Comparison of ENCODE assay signal across 16 cellular contexts in genomic region chr3:186902713-186903112, GRCh38. TPM values are rescaled to one million over a fixed set of nuclear protein-coding genes. Genes with fewer than 3 reads are reported as not detected.
DNase-seq lines count a peak whose midpoint lies in the region; ATAC-seq and TF ChIP-seq lines count a peak whose summit lies in the region.
"Had no signal": no experiment of that assay in that cellular context is flagged by ENCODE, and none has a peak within 500 bp of the region (broad histone marks: within the 10 kb centered on the region; RNA-seq: fewer than 3 reads in every experiment).

No MANE protein-coding gene starts in this region.

- in situ Hi-C loops in Panc1 (cut with HindIII; ENCODE audit: low pct_unique_long_range_greater_than_20kb, low sequenced_read_pairs): no loop called here

- H3K27me3 ChIP-seq in CD4-positive, alpha-beta T cell (ENCODE audit: control insufficient read depth, insufficient read depth, low read length): no peaks in the 10 kb centered on the region
- no peaks in the 10 kb centered on the region for H3K27me3 ChIP-seq in Panc1 (ENCODE audit: control insufficient read depth, insufficient read depth, low read length)

- H3K4me1 Mint-ChIP-seq in activated CD8-positive, alpha-beta T cell treated with anti-CD3 and anti-CD28 coated beads for 36 hours (ENCODE audit: low read depth): peaks cover 19% of the 10 kb centered on the region
- H3K4me1 Mint-ChIP-seq in activated CD8-positive, alpha-beta T cell treated with anti-CD3 and anti-CD28 coated beads, Interleukin-2, amount 10 ng/mL, durations not matched to agents 7 days and 5 days (ENCODE audit: low read depth): peaks cover 27% of the 10 kb centered on the region
- peaks cover 41% of the 10 kb centered on the region for H3K4me1 Mint-ChIP-seq in CD4-positive, alpha-beta T cell (ENCODE audit: low read depth)
- H3K4me1 Mint-ChIP-seq in chondrocyte (ENCODE audit: low read depth): peaks cover 29% of the 10 kb centered on the region

- TF ChIP-seq CTCF in activated CD8-positive, alpha-beta T cell treated with anti-CD3 and anti-CD28 coated beads for 36 hours (IDR thresholded peaks at IDR 0.05): no peak
- no peak for TF ChIP-seq CTCF in CD4-positive, alpha-beta T cell (IDR thresholded peaks at IDR 0.05)
- no peak for TF ChIP-seq CTCF in Panc1 (IDR thresholded peaks at IDR 0.05)
- TF ChIP-seq CTCF in chondrocyte (IDR thresholded peaks at IDR 0.05): no peak

- intact Hi-C loops in activated CD8-positive, alpha-beta T cell treated with anti-CD3 and anti-CD28 coated beads for 36 hours (cut with micrococcal nuclease): no loop called here
- intact Hi-C loops in CD4-positive, alpha-beta T cell (cut with DNase I, micrococcal nuclease): no loop called here
- intact Hi-C loops in Panc1 (cut with micrococcal nuclease; ENCODE audit: unreplicated experiment): no loop called here

- BruUV-seq in Panc1 (replicated peaks; lab: Mats Ljungman, UMichigan): no TSS peak

- H3K27me3 Mint-ChIP-seq in activated CD8-positive, alpha-beta T cell treated with anti-CD3 and anti-CD28 coated beads for 36 hours: no peaks in the 10 kb centered on the region
- H3K27me3 Mint-ChIP-seq in activated CD8-positive, alpha-beta T cell treated with anti-CD3 and anti-CD28 coated beads, Interleukin-2, amount 10 ng/mL, durations not matched to agents 7 days and 5 days (ENCODE audit: low read depth): no peaks in the 10 kb centered on the region
- H3K27me3 Mint-ChIP-seq in CD4-positive, alpha-beta T cell: no peaks in the 10 kb centered on the region
- no peaks in the 10 kb centered on the region for H3K27me3 Mint-ChIP-seq in chondrocyte (ENCODE audit: low read depth)

- H3K9me3 ChIP-seq in CD4-positive, alpha-beta T cell (ENCODE audit: control insufficient read depth, low read length): peaks cover 7% of the 10 kb centered on the region
- H3K9me3 ChIP-seq in Panc1 (ENCODE audit: control insufficient read depth, insufficient read depth, low read depth, low read length): no peaks in the 10 kb centered on the region

- no peak overlapping the region for H3K4me3 ChIP-seq in Panc1 (ENCODE audit: low read depth in 2 of 2, low read length in 2 of 2)

- no peak overlapping the region for H3K27ac ChIP-seq in CD4-positive, alpha-beta T cell (ENCODE audit: low read depth, low read length)
- H3K27ac ChIP-seq in Panc1 (ENCODE audit: low read length): no peak overlapping the region

- H3K4me1 ChIP-seq in Panc1 (ENCODE audit: control insufficient read depth, insufficient read depth, low read length): no peaks in the 10 kb centered on the region

- H3K36me3 Mint-ChIP-seq in activated CD8-positive, alpha-beta T cell treated with anti-CD3 and anti-CD28 coated beads for 36 hours (ENCODE audit: low read depth): peaks cover 30% of the 10 kb centered on the region
- peaks cover 47% of the 10 kb centered on the region for H3K36me3 Mint-ChIP-seq in activated CD8-positive, alpha-beta T cell treated with anti-CD3 and anti-CD28 coated beads, Interleukin-2, amount 10 ng/mL, durations not matched to agents 7 days and 5 days (ENCODE audit: low read depth)
- H3K36me3 Mint-ChIP-seq in CD4-positive, alpha-beta T cell (ENCODE audit: low read depth): peaks cover 50% of the 10 kb centered on the region
- peaks cover 6% of the 10 kb centered on the region for H3K36me3 Mint-ChIP-seq in chondrocyte (ENCODE audit: low read depth)

- no peak for ATAC-seq in activated CD8-positive, alpha-beta T cell treated with anti-CD3 and anti-CD28 coated beads for 36 hours
- ATAC-seq in activated CD8-positive, alpha-beta T cell treated with anti-CD3 and anti-CD28 coated beads, Interleukin-2, amount 10 ng/mL, durations not matched to agents 7 days and 5 days: no peak
- ATAC-seq in CD4-positive, alpha-beta T cell (ENCODE audit: poor library complexity): no peak
- ATAC-seq in Panc1: peak; percentile 34; the same call in 1 of the 2 replicates
- no peak for ATAC-seq in HG02973 (IDR thresholded peaks at IDR 0.05; ENCODE audit: unreplicated experiment)
- ATAC-seq: CD8-positive, alpha-beta T cell; HCT116 had no signal

- H3K9me3 Mint-ChIP-seq in activated CD8-positive, alpha-beta T cell treated with anti-CD3 and anti-CD28 coated beads for 36 hours: peaks cover 44% of the 10 kb centered on the region
- peaks cover 34% of the 10 kb centered on the region for H3K9me3 Mint-ChIP-seq in activated CD8-positive, alpha-beta T cell treated with anti-CD3 and anti-CD28 coated beads, Interleukin-2, amount 10 ng/mL, durations not matched to agents 7 days and 5 days (ENCODE audit: insufficient read depth)
- peaks cover 11% of the 10 kb centered on the region for H3K9me3 Mint-ChIP-seq in CD4-positive, alpha-beta T cell
- H3K9me3 Mint-ChIP-seq in chondrocyte (ENCODE audit: low read depth): peaks cover 7% of the 10 kb centered on the region

- POLR2A ChIA-PET in activated CD8-positive, alpha-beta T cell treated with anti-CD3 and anti-CD28 coated beads for 36 hours (lab: Charles Lee): interaction anchor here (0.7 kb wide), 1 partner anchor 13 kb away, joined by 3 read pairs; no protein-coding TSS in a partner anchor
- POLR2A ChIA-PET in activated CD8-positive, alpha-beta T cell treated with anti-CD3 and anti-CD28 coated beads, Interleukin-2, amount 10 ng/mL, durations not matched to agents 7 days and 5 days (lab: Charles Lee): no interaction called here
- POLR2A ChIA-PET in CD4-positive, alpha-beta T cell (lab: Charles Lee): no interaction called here
- POLR2A ChIA-PET in Panc1 (lab: Charles Lee): no interaction called here

- H3K27ac Mint-ChIP-seq in activated CD8-positive, alpha-beta T cell treated with anti-CD3 and anti-CD28 coated beads for 36 hours: peak overlapping the region; percentile 7
- no peak overlapping the region for H3K27ac Mint-ChIP-seq in activated CD8-positive, alpha-beta T cell treated with anti-CD3 and anti-CD28 coated beads, Interleukin-2, amount 10 ng/mL, durations not matched to agents 7 days and 5 days
- H3K27ac Mint-ChIP-seq in CD4-positive, alpha-beta T cell: peak overlapping the region; percentile 16
- peak overlapping the region; percentile 27 for H3K27ac Mint-ChIP-seq in chondrocyte (ENCODE audit: unreplicated experiment)
- H3K27ac Mint-ChIP-seq: CD8-positive, alpha-beta T cell had no signal

- DNase-seq in activated CD8-positive, alpha-beta T cell treated with anti-CD3 and anti-CD28 coated beads for 36 hours: no peak
- DNase-seq in activated CD8-positive, alpha-beta T cell treated with anti-CD3 and anti-CD28 coated beads, Interleukin-2, amount 10 ng/mL, durations not matched to agents 7 days and 5 days: no peak
- DNase-seq in CD4-positive, alpha-beta T cell: no peak
- DNase-seq in Panc1 (ENCODE audit: low read depth, low spot score) (no peak), chondrocyte (ENCODE audit: low spot score) (no peak), EL (no peak)
- DNase-seq in activated CD4-positive, CD25-positive, alpha-beta regulatory T cell (lab: John Stamatoyannopoulos, UW): no peak
- DNase-seq: ACHN; C1 segment of cervical spinal cord; CD8-positive, alpha-beta T cell; COR-L47; DMS153; DMS79 treated with DMSO at 0.1 percent for 48 hours; GDM1 had no signal

- H3K36me3 ChIP-seq in Panc1 (ENCODE audit: control insufficient read depth, insufficient read depth, low read length): no peaks in the 10 kb centered on the region

- CTCF ChIA-PET in activated CD8-positive, alpha-beta T cell treated with anti-CD3 and anti-CD28 coated beads for 36 hours (lab: Charles Lee): no interaction called here
- CTCF ChIA-PET in activated CD8-positive, alpha-beta T cell treated with anti-CD3 and anti-CD28 coated beads, Interleukin-2, amount 10 ng/mL, durations not matched to agents 7 days and 5 days (lab: Charles Lee): interaction anchor here (1.3 kb wide), 1 partner anchor 29 kb away, joined by 4 read pairs; no protein-coding TSS in a partner anchor
- CTCF ChIA-PET in CD4-positive, alpha-beta T cell (lab: Charles Lee): no interaction called here
- CTCF ChIA-PET in Panc1 (lab: Charles Lee): no interaction called here

- H3K4me3 Mint-ChIP-seq in activated CD8-positive, alpha-beta T cell treated with anti-CD3 and anti-CD28 coated beads for 36 hours: no peak overlapping the region
- H3K4me3 Mint-ChIP-seq in activated CD8-positive, alpha-beta T cell treated with anti-CD3 and anti-CD28 coated beads, Interleukin-2, amount 10 ng/mL, durations not matched to agents 7 days and 5 days: no peak overlapping the region
- H3K4me3 Mint-ChIP-seq in CD4-positive, alpha-beta T cell: no peak overlapping the region
- no peak overlapping the region for H3K4me3 Mint-ChIP-seq in chondrocyte (ENCODE audit: unreplicated experiment)
- H3K4me3 Mint-ChIP-seq: CD8-positive, alpha-beta T cell had no signal

RNA-seq across cellular contexts. Expression of gene ST6GAL1, which starts 27.6 kb away (rescaled TPM):
- total RNA-seq in activated CD8-positive, alpha-beta T cell treated with anti-CD3 and anti-CD28 coated beads for 36 hours: 10 to 100 TPM; 84.6 to 99.2 TPM
- 100 to 1,000 TPM in 1 of 2 experiments, 10 to 100 TPM in 1; 99.1 to 109 TPM for total RNA-seq in activated CD8-positive, alpha-beta T cell treated with anti-CD3 and anti-CD28 coated beads, Interleukin-2, amount 10 ng/mL, durations not matched to agents 7 days and 5 days
- total RNA-seq in CD4-positive, alpha-beta T cell: 10 to 100 TPM; 27.6 to 29.1 TPM
- total RNA-seq in Panc1 (2021; ENCODE audit: unreplicated experiment): 3.3 TPM
- 2.7 TPM for polyA plus RNA-seq in Panc1 (2012; ENCODE audit: insufficient read length)
- total RNA-seq in chondrocyte: 21.9 to 36.6 TPM (median 33.9 TPM) in 3 replicates
